ENCODE assay signal across 8 cellular contexts in the genomic region with DNA sequence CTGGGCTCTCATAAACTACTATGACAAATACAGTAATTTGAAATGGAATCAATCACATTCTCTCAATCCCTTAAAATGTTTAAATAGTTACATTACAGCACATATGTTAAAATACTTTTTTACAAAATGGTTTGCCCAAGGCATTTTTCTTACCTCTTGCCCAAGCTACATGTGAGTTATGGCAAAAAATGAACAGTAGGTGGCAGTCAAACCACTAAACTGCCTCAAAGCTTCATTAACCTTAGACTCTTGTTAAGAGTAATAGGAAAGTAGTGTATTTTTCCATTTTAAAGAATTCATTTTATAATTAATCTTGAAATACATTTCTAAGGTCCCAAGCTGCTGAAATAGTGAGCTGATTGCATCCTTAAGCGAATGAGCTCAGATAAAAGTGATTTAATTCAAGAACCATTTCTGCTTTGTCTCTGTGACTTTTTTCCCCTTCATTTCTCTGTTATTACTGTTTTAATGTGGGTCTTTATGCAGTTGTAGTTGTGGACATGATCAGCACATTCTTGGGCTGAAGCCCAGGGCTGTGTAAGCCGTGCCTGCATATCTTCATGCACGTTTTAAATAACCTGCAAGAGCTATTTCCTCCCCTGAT.
DNase-seq lines count a peak whose midpoint lies in the region; ATAC-seq and TF ChIP-seq lines count a peak whose summit lies in the region.

No MANE protein-coding gene starts in this region.

- no peaks in the 10 kb centered on the region for H3K36me3 Mint-ChIP-seq in WTC11

- no peaks in the 10 kb centered on the region for H3K4me1 ChIP-seq in heart left ventricle

- H3K9me3 Mint-ChIP-seq in WTC11 = no peaks in the 10 kb centered on the region

- no peak overlapping the region for H3K4me3 Mint-ChIP-seq in WTC11

- no peak overlapping the region for H3K27ac Mint-ChIP-seq in WTC11

- WGBS in heart left ventricle, 4 donors = 0 to 8% (median 4%) methylated on average over 3 of the region's 3 CpGs

- H3K4me1 Mint-ChIP-seq in WTC11 = peaks cover 5% of the 10 kb centered on the region

- TF ChIP-seq POLR2A in heart left ventricle (IDR thresholded peaks at IDR 0.05) = no peak

- H3K36me3 ChIP-seq in H7 (replicated peaks; ENCODE audit: control insufficient read depth, insufficient read depth, low read length) (no peaks in the 10 kb centered on the region), heart left ventricle (no peaks in the 10 kb centered on the region)

- no peaks in the 10 kb centered on the region for H3K27me3 Mint-ChIP-seq in WTC11 (ENCODE audit: low read depth)

- no peaks in the 10 kb centered on the region for H3K9me3 ChIP-seq in heart left ventricle

- H3K27ac ChIP-seq in heart left ventricle = no peak overlapping the region

- TF ChIP-seq CTCF in WTC11 (IDR thresholded peaks at IDR 0.05) (peak; percentile 17; the same call in 1 of the 2 replicates), heart left ventricle (IDR thresholded peaks at IDR 0.05) (peak; percentile 61 to 90 (median 71)), retinal pigment epithelial cell (conservative IDR thresholded peaks at IDR 0.05; ENCODE audit: low read depth, low read length) (peak; percentile 77)

- no peak overlapping the region for H3K4me3 ChIP-seq in H7 (ENCODE audit: insufficient read depth, low read depth, low read length)
- H3K4me3 ChIP-seq in heart left ventricle = no peak overlapping the region
- no peak overlapping the region for H3K4me3 ChIP-seq in retinal pigment epithelial cell (ENCODE audit: low read length)

- CTCF ChIA-PET in WTC11 (lab: Charles Lee) = interaction anchor here (0.6 to 2.2 kb wide), 19 partner anchors 9 to 408 kb away, joined by 3 to 28 read pairs (median 4); a partner anchor contains a TSS

- H3K27me3 ChIP-seq in H7 (ENCODE audit: control insufficient read depth, insufficient read depth, low read length) (no peaks in the 10 kb centered on the region), heart left ventricle (peaks cover 0 to 38% (median 13%) of the 10 kb centered on the region in 9 donors)

- DNase-seq in activated naive CD4-positive, alpha-beta T cell treated with Interleukin-2 at 50 U/mL for 16 hours = peak; percentile 2
- DNase-seq in activated naive CD4-positive, alpha-beta T cell (lab: John Stamatoyannopoulos, UW) = no peak
- DNase-seq in H7 = peak; percentile 24
- DNase-seq in NCI-H2029 treated with DMSO at 0.1 percent for 48 hours (lab: John Stamatoyannopoulos, UW) = peak; percentile 44
- peak; percentile 21 for DNase-seq in WTC11 (ENCODE audit: low spot score)
- DNase-seq in heart left ventricle = peak in 2 of 5 donors; percentile 18 to 21
- DNase-seq in retinal pigment epithelial cell (ENCODE audit: low read depth) = peak; percentile 36

- ATAC-seq in WTC11 (peak; percentile 60; the same call in 1 of the 2 replicates), heart left ventricle (peak in 1 of 4 donors; percentile 47), GM18873 (IDR thresholded peaks at IDR 0.05; ENCODE audit: low FRiP score, unreplicated experiment) (no peak)

- intact Hi-C loops in heart left ventricle (cut with DNase I) = loop anchor here in 6 of 10 donors (1.0 to 10.0 kb wide), 6 partner anchors 315 to 407 kb away; a partner anchor contains a TSS

- POLR2A ChIA-PET in WTC11 (lab: Charles Lee) = no interaction called here

TF ChIP-seq in WTC11, 78 proteins besides CTCF, POLR2A, EP300 and RAD21:
- TF ChIP-seq IRF2 (CRISPR knock-in tag; IDR thresholded peaks at IDR 0.05; ENCODE audit: borderline replicate concordance, low read depth) (no peak), NFE2L1 (CRISPR knock-in tag; IDR thresholded peaks at IDR 0.05) (no peak), RORB (CRISPR knock-in tag; IDR thresholded peaks at IDR 0.05) (no peak)
- TF ChIP-seq, protein P1, sequence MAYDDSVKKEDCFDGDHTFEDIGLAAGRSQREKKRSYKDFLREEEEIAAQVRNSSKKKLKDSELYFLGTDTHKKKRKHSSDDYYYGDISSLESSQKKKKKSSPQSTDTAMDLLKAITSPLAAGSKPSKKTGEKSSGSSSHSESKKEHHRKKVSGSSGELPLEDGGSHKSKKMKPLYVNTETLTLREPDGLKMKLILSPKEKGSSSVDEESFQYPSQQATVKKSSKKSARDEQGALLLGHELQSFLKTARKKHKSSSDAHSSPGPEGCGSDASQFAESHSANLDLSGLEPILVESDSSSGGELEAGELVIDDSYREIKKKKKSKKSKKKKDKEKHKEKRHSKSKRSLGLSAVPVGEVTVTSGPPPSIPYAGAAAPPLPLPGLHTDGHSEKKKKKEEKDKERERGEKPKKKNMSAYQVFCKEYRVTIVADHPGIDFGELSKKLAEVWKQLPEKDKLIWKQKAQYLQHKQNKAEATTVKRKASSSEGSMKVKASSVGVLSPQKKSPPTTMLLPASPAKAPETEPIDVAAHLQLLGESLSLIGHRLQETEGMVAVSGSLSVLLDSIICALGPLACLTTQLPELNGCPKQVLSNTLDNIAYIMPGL (CRISPR knock-in tag; IDR thresholded peaks at IDR 0.05) = no peak

Comparison
In these comparisons a context has a peak if more than half of its experiments do, and no peak if none do; other contexts are left out.
1. DNase-seq: peak in activated naive CD4-positive, alpha-beta T cell treated with Interleukin-2 at 50 U/mL for 16 hours (single experiment), H7 (single experiment), NCI-H2029 treated with DMSO at 0.1 percent for 48 hours (single experiment), WTC11 (single experiment) and retinal pigment epithelial cell (single experiment); none in activated naive CD4-positive, alpha-beta T cell (0 of 4).
2. CTCF ChIP-seq: peak in every context shown above with its lines; median percentile 77 in retinal pigment epithelial cell; 71 in heart left ventricle; 17 in WTC11.